8 cellular contexts compared by ENCODE assay signal in the genomic region with DNA sequence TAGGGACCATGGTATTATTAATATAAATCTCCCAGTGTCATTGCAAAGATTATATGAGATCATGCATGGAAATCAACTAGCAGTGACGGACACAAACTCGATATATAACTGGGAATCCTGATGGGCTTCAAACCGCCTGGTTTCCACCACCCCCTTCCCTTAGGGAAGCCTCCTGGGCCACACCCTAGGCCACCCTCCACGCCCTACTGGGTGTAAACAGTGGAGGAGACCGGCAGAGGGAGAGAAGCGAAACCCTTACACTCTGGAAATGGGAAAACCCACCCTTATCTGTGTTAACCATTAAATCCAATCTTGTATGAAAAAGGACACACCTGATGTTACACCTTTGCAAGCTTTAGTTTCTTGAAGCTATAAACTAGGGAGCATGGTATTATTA. TPM values are rescaled to one million over a fixed set of nuclear protein-coding genes. Genes with fewer than 3 reads are reported as not detected.
DNase-seq lines count a peak whose midpoint lies in the region; ATAC-seq and TF ChIP-seq lines count a peak whose summit lies in the region.

No MANE protein-coding gene starts in this region.

- H3K9me3 ChIP-seq in left ventricle myocardium inferior (replicated peaks) (no peaks in the 10 kb centered on the region), mammary epithelial cell (replicated peaks; ENCODE audit: insufficient read depth, low read length) (no peaks in the 10 kb centered on the region), aorta (ENCODE audit: control insufficient read depth, low read length) (no peaks in the 10 kb centered on the region)

- H3K4me3 ChIP-seq in left ventricle myocardium inferior (peak overlapping the region; percentile 74), mammary epithelial cell (replicated peaks in 1 of 3; ENCODE audit: insufficient read depth in 1 of 3, low read depth in 2 of 3, low read length in 3 of 3) (peak overlapping the region; percentile 48 to 99 (median 87)), mesendoderm (ENCODE audit: low read length) (no peak overlapping the region), aorta (ENCODE audit: low read length in 2 of 2) (peak overlapping the region in 1 of 2 donors; percentile 51)

- dilution Hi-C loops in mammary epithelial cell (cut with HindIII; ENCODE audit: low sequenced_read_pairs): no loop called here

- TF ChIP-seq CTCF in left ventricle myocardium inferior (IDR thresholded peaks at IDR 0.05; ENCODE audit: borderline replicate concordance) (no peak), mammary epithelial cell (conservative IDR thresholded peaks at IDR 0.05 in 1 of 2, IDR thresholded peaks at IDR 0.05 in 1 of 2; ENCODE audit: extremely low read depth in 1 of 2, insufficient read depth in 1 of 2, low read depth in 1 of 2, low read length in 2 of 2) (no peak)

- in situ Hi-C loops in mammary epithelial cell (cut with MboI; ENCODE audit: low sequenced_read_pairs in 2 of 2): no loop called here

- DNase-seq in left ventricle myocardium inferior (no peak), Right ventricle myocardium superior (no peak), mammary epithelial cell (no peak), mesendoderm (no peak), aorta (no peak), DMS153 treated with DMSO at 0.1 percent for 48 hours (lab: John Stamatoyannopoulos, UW; ENCODE audit: unreplicated experiment) (no peak), Kasumi-1 (lab: John Stamatoyannopoulos, UW) (no peak), cerebellum (ENCODE audit: low spot score) (no peak)

- H3K36me3 ChIP-seq in left ventricle myocardium inferior (peaks cover 24% of the 10 kb centered on the region), mammary epithelial cell (ENCODE audit: insufficient read depth, low read length) (peaks cover 9% of the 10 kb centered on the region), mesendoderm (ENCODE audit: control insufficient read depth, insufficient read depth, low read length) (no peaks in the 10 kb centered on the region), aorta (ENCODE audit: control insufficient read depth in 1 of 2, insufficient read depth in 2 of 2, low read length in 1 of 2) (no peaks in the 10 kb centered on the region)

- H3K4ac ChIP-seq in mesendoderm (ENCODE audit: low read depth, low read length): peak overlapping the region; percentile 83

- no peak overlapping the region for H3K18ac ChIP-seq in mesendoderm (ENCODE audit: low read length)

- ATAC-seq in Right ventricle myocardium superior (ENCODE audit: poor library complexity): no peak
- ATAC-seq in aorta (ENCODE audit: low FRiP score): peak; percentile 39

- BruUV-seq in mammary epithelial cell (replicated peaks; lab: Mats Ljungman, UMichigan): no TSS peak

- intact Hi-C loops in left ventricle myocardium inferior (cut with micrococcal nuclease): no loop called here
- intact Hi-C loops in Right ventricle myocardium superior (cut with DNase I): no loop called here
- intact Hi-C loops in mammary epithelial cell (cut with micrococcal nuclease): loop anchor here (1.0 to 10.0 kb wide), 7 partner anchors 97 to 507 kb away; a partner anchor contains a TSS
- intact Hi-C loops in aorta (cut with DNase I): loop anchor here in 1 of 2 donors (10.0 kb wide), 1 partner anchor 176 kb away; no protein-coding TSS in a partner anchor

- H2BK120ac ChIP-seq in mesendoderm (ENCODE audit: low read depth, low read length): no peak overlapping the region

- peak overlapping the region; percentile 97 for H2AFZ ChIP-seq in mammary epithelial cell (ENCODE audit: low read depth, low read length)

- CTCF ChIA-PET in mammary epithelial cell (lab: Charles Lee; ENCODE audit: low non-redundant PET): interaction anchor here (0.6 to 0.8 kb wide), 3 partner anchors 16 to 1622 kb away, joined by 3 to 6 read pairs (median 3); no protein-coding TSS in a partner anchor

- H3K23ac ChIP-seq in mesendoderm (ENCODE audit: low read length): no peak overlapping the region

- 98% methylated on average over 6 of the region's 6 CpGs for WGBS in mammary epithelial cell (ENCODE audit: low coverage, missing lambda C conversion rate)
- WGBS in mesendoderm (ENCODE audit: extremely low coverage, insufficient coverage, low lambda C conversion rate): no CpG with 5 or more reads among the region's 6 CpGs
- 88 to 90% methylated on average over 6 of the region's 6 CpGs for WGBS in aorta, 2 donors

- no peak overlapping the region for H2BK5ac ChIP-seq in mesendoderm (ENCODE audit: low read length)

- H3K27ac ChIP-seq in left ventricle myocardium inferior (replicated peaks) (peak overlapping the region; percentile 93), mammary epithelial cell (ENCODE audit: insufficient read depth, low read depth, low read length) (peak overlapping the region; percentile 48), mesendoderm (ENCODE audit: low read depth, low read length) (no peak overlapping the region), aorta (ENCODE audit: low read depth in 1 of 2, low read length in 2 of 2) (peak overlapping the region in 1 of 2 donors; percentile 17)

- peak overlapping the region; percentile 91 for H3K4me2 ChIP-seq in mammary epithelial cell (ENCODE audit: insufficient read depth, low read depth, low read length)
- H3K4me2 ChIP-seq in mesendoderm (ENCODE audit: low read length): no peak overlapping the region

- H3K9ac ChIP-seq in mammary epithelial cell (ENCODE audit: insufficient read depth, low read length): no peak overlapping the region
- H3K9ac ChIP-seq in mesendoderm (ENCODE audit: low read length): peak overlapping the region; percentile 84

- H2AK5ac ChIP-seq in mesendoderm (ENCODE audit: low read length): no peak overlapping the region

- no peak overlapping the region for H2BK15ac ChIP-seq in mesendoderm (replicated peaks; ENCODE audit: low read depth)

- peak overlapping the region; percentile 58 for H3K56ac ChIP-seq in mesendoderm (ENCODE audit: low read length)

- H3K79me2 ChIP-seq in mammary epithelial cell (ENCODE audit: insufficient read depth, low read length) (peaks cover 39% of the 10 kb centered on the region), mesendoderm (ENCODE audit: control insufficient read depth, insufficient read depth, low read length) (peaks cover 19% of the 10 kb centered on the region)

- H4K5ac ChIP-seq in mesendoderm (ENCODE audit: low read length): peak overlapping the region; percentile 40

- H3K79me1 ChIP-seq in mesendoderm (ENCODE audit: low read length): peaks cover 4% of the 10 kb centered on the region

- peaks cover 27% of the 10 kb centered on the region for H3K4me1 ChIP-seq in left ventricle myocardium inferior
- peaks cover 12% of the 10 kb centered on the region for H3K4me1 ChIP-seq in mammary epithelial cell (ENCODE audit: insufficient read depth, low read length)
- H3K4me1 ChIP-seq in mesendoderm (ENCODE audit: control insufficient read depth, low read depth, low read length): no peaks in the 10 kb centered on the region
- H3K4me1 ChIP-seq in aorta (ENCODE audit: control insufficient read depth in 1 of 2, insufficient read depth in 2 of 2, low read length in 2 of 2): no peaks in the 10 kb centered on the region

- H3K27me3 ChIP-seq in left ventricle myocardium inferior (ENCODE audit: low read depth) (no peaks in the 10 kb centered on the region), mammary epithelial cell (ENCODE audit: insufficient read depth, low read length) (no peaks in the 10 kb centered on the region), mesendoderm (ENCODE audit: insufficient read depth, low read length, poor library complexity) (no peaks in the 10 kb centered on the region), aorta (ENCODE audit: control insufficient read depth in 1 of 2, insufficient read depth in 2 of 2, low read length in 1 of 2) (no peaks in the 10 kb centered on the region)

- peak overlapping the region; percentile 87 for H4K8ac ChIP-seq in mesendoderm (ENCODE audit: low read depth, low read length)

- no peaks in the 10 kb centered on the region for H4K20me1 ChIP-seq in mammary epithelial cell (ENCODE audit: insufficient read depth, low read length)

RNA-seq across cellular contexts. Expression of a gene that starts 0.6 kb away (rescaled TPM):
- total RNA-seq in left ventricle myocardium inferior: 8.7 TPM
- 8.2 TPM for total RNA-seq in Right ventricle myocardium superior
- total RNA-seq in mammary epithelial cell: 10 to 100 TPM in 1 of 2 donors, 1 to 10 TPM in 1; 8.5 to 22.5 TPM
- 5.3 TPM for polyA plus RNA-seq in mammary epithelial cell
- 13.0 TPM for polyA minus RNA-seq in mammary epithelial cell
- polyA plus RNA-seq in mesendoderm (2013, experiment 1 of 2): 15.2 TPM
- 15.9 TPM for polyA plus RNA-seq in mesendoderm (2013, experiment 2 of 2)
- total RNA-seq in aorta: 10 to 100 TPM; 19.1 to 23.8 TPM
- polyA plus RNA-seq in aorta: 10 to 100 TPM; 12.6 to 12.8 TPM
- 17.5 TPM for total RNA-seq in cerebellum
